ENCODE assay signal across 21 cellular contexts in genomic region chr17:63896524-63897354, GRCh38. TPM values are rescaled to one million over a fixed set of nuclear protein-coding genes. Genes with fewer than 3 reads are reported as not detected.
"Had no signal": no experiment of that assay in that cellular context is flagged by ENCODE, and none has a peak within 500 bp of the region (broad histone marks: within the 10 kb centered on the region; RNA-seq: fewer than 3 reads in every experiment).

Gene CSH1 (minus strand): TSS chr17:63896574. CDS start chr17:63896511, 63 bp downstream.

RNA-seq across cellular contexts. Expression of gene CSH1, which starts in this region (rescaled TPM):
- total RNA-seq: dermis blood vessel endothelial cell, endothelial cell of umbilical vein, epithelial cell of proximal tubule, esophagus muscularis mucosa, fibroblast of lung, heart right ventricle, kidney epithelial cell, left cardiac atrium, left lung, lower leg skin, lung microvascular endothelial cell, mucosa of gallbladder, osteoblast, prostate gland, right atrium auricular region, sigmoid colon, skeletal muscle tissue, thoracic aorta, transverse colon, ureter had no signal
- polyA plus RNA-seq: endothelial cell of umbilical vein; fibroblast of lung; heart right ventricle; naive thymus-derived CD4-positive, alpha-beta T cell; sigmoid colon had no signal
